ENCODE assay signal across 25 cellular contexts in genomic region chr11:134399996-134400395, GRCh38. TPM values are rescaled to one million over a fixed set of nuclear protein-coding genes. Genes with fewer than 3 reads are reported as not detected.
"Had no signal": no experiment of that assay in that cellular context is flagged by ENCODE, and none has a peak within 500 bp of the region (broad histone marks: within the 10 kb centered on the region; RNA-seq: fewer than 3 reads in every experiment).

No MANE protein-coding gene starts in this region.

- H3K27ac ChIP-seq: gastrocnemius medialis, neutrophil, psoas muscle, spleen had no signal

- H3K9me3 Mint-ChIP-seq: stimulated activated naive CD8-positive, alpha-beta T cell treated with anti-CD3 and anti-CD28 coated beads, Interleukin-15, Interleukin-2, amounts not matched to agents 100 ng/mL and 50 ng/mL, for 24 hours had no signal

- H3K4me3 ChIP-seq: gastrocnemius medialis, lung, psoas muscle, spleen had no signal

- ATAC-seq: esophagus mucosa; gastrocnemius medialis; left colon; left ventricle myocardium superior; psoas muscle; sciatic nerve; stimulated activated memory B cell treated with anti-CD40 and anti-IgM and Interleukin-4, amounts not matched to agents 10 μg/mL and 1 μg/mL and 100 μg/mL, for 72 hours had no signal

- H3K9me3 ChIP-seq: gastrocnemius medialis, neutrophil, psoas muscle, spleen had no signal

- H3K4me1 Mint-ChIP-seq: nephron progenitor cell; stimulated activated memory B cell treated with anti-CD40 and anti-IgM and Interleukin-4, amounts not matched to agents 10 μg/mL and 1 μg/mL and 100 μg/mL, for 72 hours had no signal

- H3K36me3 ChIP-seq: gastrocnemius medialis, neutrophil, spleen had no signal

- H3K4me1 ChIP-seq: gastrocnemius medialis, psoas muscle, spleen had no signal

- H3K27ac Mint-ChIP-seq: nephron progenitor cell; stimulated activated memory B cell treated with anti-CD40 and anti-IgM and Interleukin-4, amounts not matched to agents 10 μg/mL and 1 μg/mL and 100 μg/mL, for 72 hours; stimulated activated naive CD8-positive, alpha-beta T cell treated with anti-CD3 and anti-CD28 coated beads, Interleukin-15, Interleukin-2, amounts not matched to agents 100 ng/mL and 50 ng/mL, for 24 hours had no signal

- FAIRE-seq: endometrium, kidney had no signal

- H3K27me3 ChIP-seq: neutrophil had no signal

- H3K4me3 Mint-ChIP-seq: nephron progenitor cell; stimulated activated memory B cell treated with anti-CD40 and anti-IgM and Interleukin-4, amounts not matched to agents 10 μg/mL and 1 μg/mL and 100 μg/mL, for 72 hours; stimulated activated naive CD8-positive, alpha-beta T cell treated with anti-CD3 and anti-CD28 coated beads, Interleukin-15, Interleukin-2, amounts not matched to agents 100 ng/mL and 50 ng/mL, for 24 hours had no signal

- H3K36me3 Mint-ChIP-seq: stimulated activated memory B cell treated with anti-CD40 and anti-IgM and Interleukin-4, amounts not matched to agents 10 μg/mL and 1 μg/mL and 100 μg/mL, for 72 hours had no signal

- DNase-seq: cortex of kidney; effector memory CD4-positive, alpha-beta T cell; gastrocnemius medialis; left colon; left ventricle myocardium superior; mesenchymal stem cell; midbrain; nephron progenitor cell; psoas muscle; retina; spleen; stimulated activated CD4-positive, alpha-beta T cell treated with anti-CD3 and anti-CD28 coated beads, Interleukin-15, amount 100 ng/mL, for 24 hours; stimulated activated CD4-positive, alpha-beta T cell treated with anti-CD3 and anti-CD28 coated beads, Interleukin-1b, Interleukin-23, amount 100 ng/mL, for 48 hours; stimulated activated CD4-positive, alpha-beta T cell treated with anti-CD3 and anti-CD28 coated beads, Interleukin-4, amount 100 ng/mL, for 24 hours; trophoblast cell had no signal

RNA-seq across cellular contexts. Expression of gene B3GAT1, which starts 12.0 kb away (rescaled TPM):
- total RNA-seq: osteoblast had no signal
- polyA plus RNA-seq: fibroblast of lung had no signal
